Comparison of ENCODE assay signal across 1 cellular context in genomic region chr14:23162005-23162404, GRCh38.
TF ChIP-seq lines count a peak whose summit lies in the region.

No MANE protein-coding gene starts in this region.

TF ChIP-seq in H1, 55 proteins besides CTCF, POLR2A, EP300 and RAD21:
- TF ChIP-seq FOSL1 (IDR thresholded peaks at IDR 0.05; ENCODE audit: insufficient read depth, low read depth, low read length): no peak
- no peak for TF ChIP-seq ATF2 (IDR thresholded peaks at IDR 0.05; ENCODE audit: low read length)
- no peak for TF ChIP-seq SIX5 (IDR thresholded peaks at IDR 0.05; ENCODE audit: low read depth, low read length)
- no peak for TF ChIP-seq JUND (IDR thresholded peaks at IDR 0.05; ENCODE audit: low read length)
- no peak for TF ChIP-seq CEBPB (IDR thresholded peaks at IDR 0.05; ENCODE audit: low read depth, low read length)
- TF ChIP-seq TAF1 (IDR thresholded peaks at IDR 0.05; ENCODE audit: low read depth, low read length): no peak
- TF ChIP-seq USF2 (IDR thresholded peaks at IDR 0.05; ENCODE audit: low read length): no peak
- no peak for TF ChIP-seq CBX5 (IDR thresholded peaks at IDR 0.05; ENCODE audit: low read depth, low read length)
- no peak for TF ChIP-seq GABPA (IDR thresholded peaks at IDR 0.05; ENCODE audit: borderline replicate concordance, insufficient read depth, low read length)
- TF ChIP-seq SIN3A (conservative IDR thresholded peaks at IDR 0.05 in 1 of 2, IDR thresholded peaks at IDR 0.05 in 1 of 2; ENCODE audit: low read depth in 1 of 2, low read length in 2 of 2): no peak
- TF ChIP-seq MAX (IDR thresholded peaks at IDR 0.05): no peak
- no peak for TF ChIP-seq KDM4A (IDR thresholded peaks at IDR 0.05; ENCODE audit: low read depth, low read length, severe bottlenecking)
- no peak for TF ChIP-seq JUN (IDR thresholded peaks at IDR 0.05; ENCODE audit: low read depth, low read length)
